Comparison of ENCODE assay signal across 1 cellular context in the genomic region with DNA sequence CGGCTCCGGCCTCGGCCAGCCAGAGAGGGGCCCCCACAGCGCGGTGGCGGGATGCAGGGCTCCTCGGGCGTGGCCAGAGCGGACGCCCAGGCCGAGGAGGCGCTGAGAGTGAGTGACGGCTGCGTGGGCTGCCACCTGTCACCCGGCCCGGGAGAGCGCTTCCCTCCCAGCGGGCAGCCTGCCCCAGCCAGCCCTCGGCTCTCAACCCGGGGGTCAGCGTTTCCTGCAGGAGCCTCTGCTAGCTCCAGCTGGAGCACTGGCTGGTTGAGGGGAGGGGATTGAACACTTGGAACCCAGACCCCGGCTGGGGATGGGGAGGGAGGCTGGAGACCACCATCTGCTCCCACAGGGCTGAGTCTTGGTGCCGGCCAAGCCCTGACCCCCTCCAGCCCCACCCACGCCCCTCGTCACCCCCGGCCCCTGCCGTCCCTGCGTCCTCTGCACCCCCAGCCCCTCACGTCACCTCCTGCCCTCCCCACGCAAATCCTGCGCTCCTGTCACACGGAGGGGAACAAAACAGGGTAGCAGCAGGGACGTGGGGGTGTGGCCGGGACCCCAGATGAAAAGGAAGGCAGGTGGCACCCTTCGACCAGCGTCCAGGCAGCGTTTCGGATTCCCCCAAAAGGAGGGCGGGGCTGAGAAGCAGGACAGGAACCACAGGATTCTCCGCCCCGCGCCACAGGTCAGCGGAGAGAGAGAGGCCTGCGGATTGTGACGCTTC.
TF ChIP-seq lines count a peak whose summit lies in the region.

No MANE protein-coding gene starts in this region.

TF ChIP-seq in GM23338, 12 proteins besides CTCF, POLR2A, EP300 and RAD21 (continued from another document):
- TF ChIP-seq, protein P1, sequence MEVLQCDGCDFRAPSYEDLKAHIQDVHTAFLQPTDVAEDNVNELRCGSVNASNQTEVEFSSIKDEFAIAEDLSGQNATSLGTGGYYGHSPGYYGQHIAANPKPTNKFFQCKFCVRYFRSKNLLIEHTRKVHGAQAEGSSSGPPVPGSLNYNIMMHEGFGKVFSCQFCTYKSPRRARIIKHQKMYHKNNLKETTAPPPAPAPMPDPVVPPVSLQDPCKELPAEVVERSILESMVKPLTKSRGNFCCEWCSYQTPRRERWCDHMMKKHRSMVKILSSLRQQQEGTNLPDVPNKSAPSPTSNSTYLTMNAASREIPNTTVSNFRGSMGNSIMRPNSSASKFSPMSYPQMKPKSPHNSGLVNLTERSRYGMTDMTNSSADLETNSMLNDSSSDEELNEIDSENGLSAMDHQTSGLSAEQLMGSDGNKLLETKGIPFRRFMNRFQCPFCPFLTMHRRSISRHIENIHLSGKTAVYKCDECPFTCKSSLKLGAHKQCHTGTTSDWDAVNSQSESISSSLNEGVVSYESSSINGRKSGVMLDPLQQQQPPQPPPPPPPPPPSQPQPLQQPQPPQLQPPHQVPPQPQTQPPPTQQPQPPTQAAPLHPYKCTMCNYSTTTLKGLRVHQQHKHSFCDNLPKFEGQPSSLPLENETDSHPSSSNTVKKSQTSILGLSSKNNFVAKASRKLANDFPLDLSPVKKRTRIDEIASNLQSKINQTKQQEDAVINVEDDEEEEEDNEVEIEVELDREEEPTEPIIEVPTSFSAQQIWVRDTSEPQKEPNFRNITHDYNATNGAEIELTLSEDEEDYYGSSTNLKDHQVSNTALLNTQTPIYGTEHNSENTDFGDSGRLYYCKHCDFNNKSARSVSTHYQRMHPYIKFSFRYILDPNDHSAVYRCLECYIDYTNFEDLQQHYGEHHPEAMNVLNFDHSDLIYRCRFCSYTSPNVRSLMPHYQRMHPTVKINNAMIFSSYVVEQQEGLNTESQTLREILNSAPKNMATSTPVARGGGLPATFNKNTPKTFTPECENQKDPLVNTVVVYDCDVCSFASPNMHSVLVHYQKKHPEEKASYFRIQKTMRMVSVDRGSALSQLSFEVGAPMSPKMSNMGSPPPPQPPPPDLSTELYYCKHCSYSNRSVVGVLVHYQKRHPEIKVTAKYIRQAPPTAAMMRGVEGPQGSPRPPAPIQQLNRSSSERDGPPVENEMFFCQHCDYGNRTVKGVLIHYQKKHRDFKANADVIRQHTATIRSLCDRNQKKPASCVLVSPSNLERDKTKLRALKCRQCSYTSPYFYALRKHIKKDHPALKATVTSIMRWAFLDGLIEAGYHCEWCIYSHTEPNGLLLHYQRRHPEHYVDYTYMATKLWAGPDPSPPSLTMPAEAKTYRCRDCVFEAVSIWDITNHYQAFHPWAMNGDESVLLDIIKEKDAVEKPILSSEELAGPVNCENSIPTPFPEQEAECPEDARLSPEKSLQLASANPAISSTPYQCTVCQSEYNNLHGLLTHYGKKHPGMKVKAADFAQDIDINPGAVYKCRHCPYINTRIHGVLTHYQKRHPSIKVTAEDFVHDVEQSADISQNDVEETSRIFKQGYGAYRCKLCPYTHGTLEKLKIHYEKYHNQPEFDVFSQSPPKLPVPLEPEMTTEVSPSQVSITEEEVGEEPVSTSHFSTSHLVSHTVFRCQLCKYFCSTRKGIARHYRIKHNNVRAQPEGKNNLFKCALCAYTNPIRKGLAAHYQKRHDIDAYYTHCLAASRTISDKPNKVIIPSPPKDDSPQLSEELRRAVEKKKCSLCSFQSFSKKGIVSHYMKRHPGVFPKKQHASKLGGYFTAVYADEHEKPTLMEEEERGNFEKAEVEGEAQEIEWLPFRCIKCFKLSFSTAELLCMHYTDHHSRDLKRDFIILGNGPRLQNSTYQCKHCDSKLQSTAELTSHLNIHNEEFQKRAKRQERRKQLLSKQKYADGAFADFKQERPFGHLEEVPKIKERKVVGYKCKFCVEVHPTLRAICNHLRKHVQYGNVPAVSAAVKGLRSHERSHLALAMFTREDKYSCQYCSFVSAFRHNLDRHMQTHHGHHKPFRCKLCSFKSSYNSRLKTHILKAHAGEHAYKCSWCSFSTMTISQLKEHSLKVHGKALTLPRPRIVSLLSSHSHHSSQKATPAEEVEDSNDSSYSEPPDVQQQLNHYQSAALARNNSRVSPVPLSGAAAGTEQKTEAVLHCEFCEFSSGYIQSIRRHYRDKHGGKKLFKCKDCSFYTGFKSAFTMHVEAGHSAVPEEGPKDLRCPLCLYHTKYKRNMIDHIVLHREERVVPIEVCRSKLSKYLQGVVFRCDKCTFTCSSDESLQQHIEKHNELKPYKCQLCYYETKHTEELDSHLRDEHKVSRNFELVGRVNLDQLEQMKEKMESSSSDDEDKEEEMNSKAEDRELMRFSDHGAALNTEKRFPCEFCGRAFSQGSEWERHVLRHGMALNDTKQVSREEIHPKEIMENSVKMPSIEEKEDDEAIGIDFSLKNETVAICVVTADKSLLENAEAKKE (CRISPR knock-in tag; IDR thresholded peaks at IDR 0.05), result no peak
- TF ChIP-seq STAT1 (IDR thresholded peaks at IDR 0.05; ENCODE audit: unreplicated experiment) (no peak), CREB1 (CRISPR knock-in tag; IDR thresholded peaks at IDR 0.05; ENCODE audit: low read depth) (no peak)
